ENCODE assay signal across 29 cellular contexts in the genomic region with DNA sequence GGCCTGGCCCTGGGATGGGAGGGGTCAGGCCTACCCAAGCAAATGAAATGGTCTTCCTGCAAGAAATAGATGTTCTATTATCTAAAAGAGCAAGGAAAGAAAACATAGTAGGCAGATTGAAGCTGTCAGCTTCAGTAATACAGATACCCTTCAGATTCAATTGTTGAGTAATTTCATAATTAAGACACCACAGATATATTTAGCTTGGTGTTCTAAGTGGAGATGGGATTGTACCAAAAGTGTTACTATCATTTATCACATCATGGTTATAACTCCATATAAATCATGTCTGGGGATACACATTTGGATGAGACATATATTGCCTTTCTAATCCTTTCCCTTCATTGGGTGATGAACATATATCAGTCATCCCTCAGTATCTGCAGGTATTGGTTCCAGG.
"Had no signal": no experiment of that assay in that cellular context is flagged by ENCODE, and none has a peak within 500 bp of the region (broad histone marks: within the 10 kb centered on the region; RNA-seq: fewer than 3 reads in every experiment).

No MANE protein-coding gene starts in this region.

- H3K27ac ChIP-seq: adrenal gland, body of pancreas, esophagus muscularis mucosa, foreskin keratinocyte, gastroesophageal sphincter had no signal

- H3K27ac Mint-ChIP-seq: activated CD4-positive, alpha-beta memory T cell treated with anti-CD3 and anti-CD28 coated beads for 36 hours; activated CD4-positive, alpha-beta T cell treated with anti-CD3 and anti-CD28 coated beads, Interleukin-2, amount 10 ng/mL, durations not matched to agents 24 days and 14 days; activated CD8-positive, alpha-beta memory T cell treated with anti-CD3 and anti-CD28 coated beads, Interleukin-2, amount 10 ng/mL, durations not matched to agents 7 days and 5 days; activated CD8-positive, alpha-beta T cell treated with anti-CD3 and anti-CD28 coated beads, Interleukin-2, amount 10 ng/mL, durations not matched to agents 7 days and 5 days; activated naive CD8-positive, alpha-beta T cell treated with anti-CD3 and anti-CD28 coated beads for 36 hours; activated naive CD8-positive, alpha-beta T cell treated with anti-CD3 and anti-CD28 coated beads, Interleukin-2, amount 50 U/mL, for 24 hours; activated T-helper 1 cell treated with anti-CD3 and anti-CD28 coated beads, Interleukin-12 subunit alpha, Interleukin-12 subunit beta, Interleukin-2, Interleukin-4 antibody, amounts not matched to agents 30 ng/mL and 10 ng/mL and 1 ng/mL, durations not matched to agents 14 hours and 24 hours and 36 hours; effector memory CD8-positive, alpha-beta T cell had no signal

- H3K27me3 ChIP-seq: adrenal gland, body of pancreas, esophagus muscularis mucosa, foreskin keratinocyte, gastroesophageal sphincter had no signal

- H3K36me3 Mint-ChIP-seq: activated CD4-positive, alpha-beta memory T cell treated with anti-CD3 and anti-CD28 coated beads for 36 hours; activated naive CD8-positive, alpha-beta T cell treated with anti-CD3 and anti-CD28 coated beads for 36 hours had no signal

- ATAC-seq: activated CD8-positive, alpha-beta memory T cell treated with anti-CD3 and anti-CD28 coated beads, Interleukin-2, amount 10 ng/mL, durations not matched to agents 7 days and 5 days; activated CD8-positive, alpha-beta T cell treated with anti-CD3 and anti-CD28 coated beads, Interleukin-2, amount 10 ng/mL, durations not matched to agents 7 days and 5 days; body of pancreas; effector memory CD8-positive, alpha-beta T cell; foreskin keratinocyte; gastroesophageal sphincter had no signal

- DNase-seq: activated CD4-positive, alpha-beta memory T cell treated with anti-CD3 and anti-CD28 coated beads for 36 hours; activated CD4-positive, alpha-beta T cell treated with anti-CD3 and anti-CD28 coated beads, Interleukin-2, amount 10 ng/mL, durations not matched to agents 24 days and 14 days; activated CD4-positive, CD25-positive, alpha-beta regulatory T cell; activated CD4-positive, CD25-positive, alpha-beta regulatory T cell treated with anti-CD3 and anti-CD28 coated beads, Interleukin-2, amount 50 U/mL, for 72 hours; activated CD8-positive, alpha-beta memory T cell treated with anti-CD3 and anti-CD28 coated beads, Interleukin-2, amount 10 ng/mL, durations not matched to agents 7 days and 5 days; activated CD8-positive, alpha-beta memory T cell treated with anti-CD3 and anti-CD28 coated beads, Interleukin-2, amount 50 U/mL, for 4 hours; activated CD8-positive, alpha-beta T cell treated with anti-CD3 and anti-CD28 coated beads, Interleukin-2, amount 10 ng/mL, durations not matched to agents 7 days and 5 days; activated gamma-delta T cell; activated naive CD4-positive, alpha-beta T cell; activated naive CD4-positive, alpha-beta T cell treated with anti-CD3 and anti-CD28 coated beads, Interleukin-2, amount 50 U/mL, for 16 hours; activated naive CD8-positive, alpha-beta T cell treated with anti-CD3 and anti-CD28 coated beads for 36 hours; activated naive CD8-positive, alpha-beta T cell treated with anti-CD3 and anti-CD28 coated beads, Interleukin-2, amount 50 U/mL, for 24 hours; activated T-cell treated with anti-CD3 and anti-CD28 coated beads, Interleukin-2, amount 50 U/mL, for 1 hour; activated T-cell treated with anti-CD3 and anti-CD28 coated beads, Interleukin-2, amount 50 U/mL, for 48 hours; adrenal gland; amygdala; aorta; body of pancreas; caudate nucleus; cortex of kidney; dermis blood vessel endothelial cell; effector CD4-positive, alpha-beta T cell; effector memory CD8-positive, alpha-beta T cell; erythroblast; foreskin keratinocyte; T-helper 2 cell had no signal

- H3K27me3 Mint-ChIP-seq: activated CD4-positive, alpha-beta memory T cell treated with anti-CD3 and anti-CD28 coated beads for 36 hours; activated CD4-positive, alpha-beta T cell treated with anti-CD3 and anti-CD28 coated beads, Interleukin-2, amount 10 ng/mL, durations not matched to agents 24 days and 14 days; activated CD8-positive, alpha-beta memory T cell treated with anti-CD3 and anti-CD28 coated beads, Interleukin-2, amount 10 ng/mL, durations not matched to agents 7 days and 5 days; activated naive CD8-positive, alpha-beta T cell treated with anti-CD3 and anti-CD28 coated beads for 36 hours; activated naive CD8-positive, alpha-beta T cell treated with anti-CD3 and anti-CD28 coated beads, Interleukin-2, amount 50 U/mL, for 24 hours; effector memory CD8-positive, alpha-beta T cell had no signal

- H3K9me3 Mint-ChIP-seq: activated CD4-positive, alpha-beta memory T cell treated with anti-CD3 and anti-CD28 coated beads for 36 hours; activated CD4-positive, alpha-beta T cell treated with anti-CD3 and anti-CD28 coated beads, Interleukin-2, amount 10 ng/mL, durations not matched to agents 24 days and 14 days; activated naive CD8-positive, alpha-beta T cell treated with anti-CD3 and anti-CD28 coated beads for 36 hours; activated naive CD8-positive, alpha-beta T cell treated with anti-CD3 and anti-CD28 coated beads, Interleukin-2, amount 50 U/mL, for 24 hours; activated T-helper 1 cell treated with anti-CD3 and anti-CD28 coated beads, Interleukin-12 subunit alpha, Interleukin-12 subunit beta, Interleukin-2, Interleukin-4 antibody, amounts not matched to agents 30 ng/mL and 10 ng/mL and 1 ng/mL, durations not matched to agents 14 hours and 24 hours and 36 hours; effector memory CD8-positive, alpha-beta T cell had no signal

- H3K4me3 ChIP-seq: adrenal gland, body of pancreas, esophagus muscularis mucosa, gastroesophageal sphincter had no signal

- H3K9me3 ChIP-seq: adrenal gland, body of pancreas, esophagus muscularis mucosa, gastroesophageal sphincter had no signal

- H3K4me3 Mint-ChIP-seq: activated CD4-positive, alpha-beta memory T cell treated with anti-CD3 and anti-CD28 coated beads for 36 hours; activated CD4-positive, alpha-beta T cell treated with anti-CD3 and anti-CD28 coated beads, Interleukin-2, amount 10 ng/mL, durations not matched to agents 24 days and 14 days; activated CD8-positive, alpha-beta memory T cell treated with anti-CD3 and anti-CD28 coated beads, Interleukin-2, amount 10 ng/mL, durations not matched to agents 7 days and 5 days; activated CD8-positive, alpha-beta T cell treated with anti-CD3 and anti-CD28 coated beads, Interleukin-2, amount 10 ng/mL, durations not matched to agents 7 days and 5 days; activated naive CD8-positive, alpha-beta T cell treated with anti-CD3 and anti-CD28 coated beads for 36 hours; activated naive CD8-positive, alpha-beta T cell treated with anti-CD3 and anti-CD28 coated beads, Interleukin-2, amount 50 U/mL, for 24 hours; activated T-helper 1 cell treated with anti-CD3 and anti-CD28 coated beads, Interleukin-12 subunit alpha, Interleukin-12 subunit beta, Interleukin-2, Interleukin-4 antibody, amounts not matched to agents 30 ng/mL and 10 ng/mL and 1 ng/mL, durations not matched to agents 14 hours and 24 hours and 36 hours; effector memory CD8-positive, alpha-beta T cell had no signal

- H3K36me3 ChIP-seq: adrenal gland, esophagus muscularis mucosa, gastroesophageal sphincter had no signal
